ENCODE assay signal across 8 cellular contexts in genomic region chr20:40689943-40690835, GRCh38. TPM values are rescaled to one million over a fixed set of nuclear protein-coding genes. Genes with fewer than 3 reads are reported as not detected.
A peak's percentile ranks its signal among the peaks of the same experiment; 100 is the strongest.
DNase-seq lines count a peak whose midpoint lies in the region; ATAC-seq and TF ChIP-seq lines count a peak whose summit lies in the region.

No MANE protein-coding gene starts in this region.

- no peak for TF ChIP-seq POLR2A in tibial nerve (IDR thresholded peaks at IDR 0.05)

- H3K4me3 ChIP-seq in tibial nerve, result peak overlapping the region; percentile 46 to 87 (median 63)

- peaks cover 2 to 38% of the 10 kb centered on the region in 2 donors for H3K27me3 ChIP-seq in tibial nerve

- peak in 1 of 2 donors; percentile 15 for TF ChIP-seq EP300 in tibial nerve (IDR thresholded peaks at IDR 0.05)

- DNase-seq in HuH-7.5 (ENCODE audit: low spot score) (peak; percentile 89), RWPE1 (ENCODE audit: low spot score) (peak; percentile 92), glomerular endothelial cell (ENCODE audit: extremely low read depth, low read depth, low spot score) (peak; percentile 55), non-pigmented ciliary epithelial cell (ENCODE audit: low read depth) (peak; percentile 57), tibial nerve (ENCODE audit: low spot score in 2 of 2) (peak; percentile 90 to 92)
- peak; percentile 46 for DNase-seq in activated naive CD4-positive, alpha-beta T cell treated with anti-CD3 and anti-CD28 coated beads, Interleukin-2, amount 50 U/mL, for 16 hours

- POLR2A ChIA-PET in RWPE1 (lab: Yijun Ruan, JAX; ENCODE audit: low non-redundant PET), result no interaction called here

- peaks cover 0 to 55% (median 7%) of the 10 kb centered on the region in 4 donors for H3K4me1 ChIP-seq in tibial nerve

- ATAC-seq in GM19372 (IDR thresholded peaks at IDR 0.05; ENCODE audit: low read depth, unreplicated experiment), result peak; percentile 53

- TF ChIP-seq CTCF in C4-2B (conservative IDR thresholded peaks at IDR 0.05), result peak; percentile 95
- TF ChIP-seq CTCF in RWPE1 (conservative IDR thresholded peaks at IDR 0.05; ENCODE audit: low read depth), result peak; percentile 99
- TF ChIP-seq CTCF in tibial nerve (IDR thresholded peaks at IDR 0.05), result peak; percentile 83 to 96 (median 94)

- H3K9me3 ChIP-seq in tibial nerve, result no peaks in the 10 kb centered on the region

- CTCF ChIA-PET in RWPE1 (lab: Yijun Ruan, JAX), result interaction anchor here (0.5 to 3.3 kb wide), 35 partner anchors 11 to 954 kb away, joined by 3 to 17 read pairs (median 4); no protein-coding TSS in a partner anchor

- H3K27ac ChIP-seq in C4-2B (peak overlapping the region; percentile 78), RWPE1 (peak overlapping the region; percentile 97), tibial nerve (peak overlapping the region; percentile 80 to 97 (median 89))

- 1% methylated on average over 37 to 59 of the region's 84 CpGs for WGBS in tibial nerve, 2 donors

- peaks cover 0 to 4% (median 0%) of the 10 kb centered on the region in 3 donors for H3K36me3 ChIP-seq in tibial nerve

RNA-seq across cellular contexts. Expression of gene MAFB, which starts 1.2 kb away (rescaled TPM):
- total RNA-seq in glomerular endothelial cell, result 2.3 and 3.0 TPM in 2 replicates
- 10 to 100 TPM; 58.3 to 93.6 (median 88.7) TPM for total RNA-seq in tibial nerve

Comparison
In these comparisons a context has a peak if more than half of its experiments do, and no peak if none do; other contexts are left out.
1. Peak in every context shown above with its lines: DNase-seq, ATAC-seq, H3K4me3 ChIP-seq and H3K27ac ChIP-seq.
2. RNA of gene MAFB, which starts 1.2 kb away (total RNA-seq): 58.3 to 93.6 TPM in tibial nerve; 2.3 to 3.0 TPM in glomerular endothelial cell; every median in the first group is over 10 times any median in the second.